ENCODE assay signal across 8 cellular contexts in the genomic region with DNA sequence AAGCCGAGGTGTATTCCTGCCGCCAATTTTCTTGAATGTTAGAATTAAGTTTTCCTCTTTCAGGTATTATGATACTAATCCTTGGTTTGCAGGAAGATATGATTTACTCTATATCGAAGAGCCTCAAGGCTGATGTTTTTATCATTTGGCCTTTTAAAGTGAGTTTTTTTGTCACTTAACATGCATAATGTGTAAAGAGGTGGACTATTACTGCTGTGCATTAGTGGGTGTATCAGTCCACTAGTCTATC. TPM values are rescaled to one million over a fixed set of nuclear protein-coding genes. Genes with fewer than 3 reads are reported as not detected.
DNase-seq lines count a peak whose midpoint lies in the region; ATAC-seq and TF ChIP-seq lines count a peak whose summit lies in the region.

No MANE protein-coding gene starts in this region.

- peak overlapping the region; percentile 97 for H3K27ac Mint-ChIP-seq in T-helper 17 cell

- no peak for ATAC-seq in T-helper 17 cell

- no peaks in the 10 kb centered on the region for H3K27me3 ChIP-seq in iPS DF 6.9 (ENCODE audit: control insufficient read depth, insufficient read depth, low read length)
- H3K27me3 ChIP-seq in suprapubic skin = no peaks in the 10 kb centered on the region

- CTCF ChIA-PET in HEK293T (lab: Yijun Ruan, JAX) = no interaction called here

- H3K4me1 Mint-ChIP-seq in T-helper 17 cell = peaks cover 30% of the 10 kb centered on the region

- H3K27ac ChIP-seq in iPS DF 6.9 (ENCODE audit: low read length) = no peak overlapping the region
- peak overlapping the region; percentile 91 for H3K27ac ChIP-seq in suprapubic skin

- TF ChIP-seq POLR2A in suprapubic skin (IDR thresholded peaks at IDR 0.05) = no peak

- TF ChIP-seq EP300 in suprapubic skin (IDR thresholded peaks at IDR 0.05) = no peak

- H3K4me3 ChIP-seq in GM08714 (ENCODE audit: low read length) (peak overlapping the region; percentile 64), iPS DF 6.9 (ENCODE audit: low read length) (peak overlapping the region; percentile 10; the same call in 1 of the 2 replicates), suprapubic skin (peak overlapping the region; percentile 74)

- H3K4me3 Mint-ChIP-seq in T-helper 17 cell = peak overlapping the region; percentile 87

- no peaks in the 10 kb centered on the region for H3K4me1 ChIP-seq in iPS DF 6.9 (ENCODE audit: control insufficient read depth, insufficient read depth, low read length)
- H3K4me1 ChIP-seq in suprapubic skin = peaks cover 18% of the 10 kb centered on the region

- DNase-seq in HEK293T (ENCODE audit: extremely low spot score) = no peak
- no peak for DNase-seq in T-helper 17 cell
- no peak for DNase-seq in iPS DF 6.9 (ENCODE audit: low read depth, low spot score)
- DNase-seq in suprapubic skin (ENCODE audit: low spot score in 2 of 2) = no peak
- DNase-seq in NCI-H146 (lab: John Stamatoyannopoulos, UW) = no peak
- DNase-seq in DMS114 treated with DMSO at 0.1 percent for 48 hours (lab: John Stamatoyannopoulos, UW; ENCODE audit: unreplicated experiment) = no peak
- DNase-seq in NCI-H1048 (lab: John Stamatoyannopoulos, UW) = no peak

- H3K36me3 ChIP-seq in iPS DF 6.9 (ENCODE audit: control insufficient read depth, insufficient read depth, low read length) = no peaks in the 10 kb centered on the region
- H3K36me3 ChIP-seq in suprapubic skin = no peaks in the 10 kb centered on the region

- TF ChIP-seq CTCF in suprapubic skin (IDR thresholded peaks at IDR 0.05) = no peak

- peaks cover 2% of the 10 kb centered on the region for H3K36me3 Mint-ChIP-seq in T-helper 17 cell (ENCODE audit: low read depth)

- H3K27me3 Mint-ChIP-seq in T-helper 17 cell = peaks cover 6% of the 10 kb centered on the region

- no peaks in the 10 kb centered on the region for H3K9me3 ChIP-seq in T-helper 17 cell (ENCODE audit: control insufficient read depth, low read length, poor library complexity, severe bottlenecking)
- H3K9me3 ChIP-seq in iPS DF 6.9 (ENCODE audit: control insufficient read depth, insufficient read depth, low read length) = no peaks in the 10 kb centered on the region
- no peaks in the 10 kb centered on the region for H3K9me3 ChIP-seq in suprapubic skin

- POLR2A ChIA-PET in HEK293T (lab: Yijun Ruan, JAX) = interaction anchor here (0.6 kb wide), 1 partner anchor 75 kb away, joined by 3 read pairs; no protein-coding TSS in a partner anchor

- no CpG with 5 or more reads among the region's 3 CpGs for WGBS in iPS DF 6.9 (ENCODE audit: insufficient coverage, insufficient read length)
- 15% methylated on average over 3 of the region's 3 CpGs for WGBS in suprapubic skin

TF ChIP-seq in HEK293T, 16 proteins besides CTCF, POLR2A, EP300 and RAD21:
- no peak for TF ChIP-seq FOXM1 (IDR thresholded peaks at IDR 0.05; ENCODE audit: borderline replicate concordance)
- peak; percentile 38; the same call in 1 of the 2 replicates for TF ChIP-seq L3MBTL2 (conservative IDR thresholded peaks at IDR 0.05)

RNA-seq across cellular contexts. Expression of gene TMPO, which starts 11.1 kb away (rescaled TPM):
- total RNA-seq in T-helper 17 cell (10 to 100 TPM; 68.1 to 79.4 TPM), suprapubic skin (10 to 100 TPM; 45.7 to 66.5 (median 51.0) TPM)

Comparison
In these comparisons a context has a peak if more than half of its experiments do, and no peak if none do; other contexts are left out.
1. H3K4me3 ChIP-seq: peak in every context shown above with its lines; median percentile 74 in suprapubic skin; 64 in GM08714; 10 in iPS DF 6.9.